Comparison of ENCODE assay signal across 8 cellular contexts in the genomic region with DNA sequence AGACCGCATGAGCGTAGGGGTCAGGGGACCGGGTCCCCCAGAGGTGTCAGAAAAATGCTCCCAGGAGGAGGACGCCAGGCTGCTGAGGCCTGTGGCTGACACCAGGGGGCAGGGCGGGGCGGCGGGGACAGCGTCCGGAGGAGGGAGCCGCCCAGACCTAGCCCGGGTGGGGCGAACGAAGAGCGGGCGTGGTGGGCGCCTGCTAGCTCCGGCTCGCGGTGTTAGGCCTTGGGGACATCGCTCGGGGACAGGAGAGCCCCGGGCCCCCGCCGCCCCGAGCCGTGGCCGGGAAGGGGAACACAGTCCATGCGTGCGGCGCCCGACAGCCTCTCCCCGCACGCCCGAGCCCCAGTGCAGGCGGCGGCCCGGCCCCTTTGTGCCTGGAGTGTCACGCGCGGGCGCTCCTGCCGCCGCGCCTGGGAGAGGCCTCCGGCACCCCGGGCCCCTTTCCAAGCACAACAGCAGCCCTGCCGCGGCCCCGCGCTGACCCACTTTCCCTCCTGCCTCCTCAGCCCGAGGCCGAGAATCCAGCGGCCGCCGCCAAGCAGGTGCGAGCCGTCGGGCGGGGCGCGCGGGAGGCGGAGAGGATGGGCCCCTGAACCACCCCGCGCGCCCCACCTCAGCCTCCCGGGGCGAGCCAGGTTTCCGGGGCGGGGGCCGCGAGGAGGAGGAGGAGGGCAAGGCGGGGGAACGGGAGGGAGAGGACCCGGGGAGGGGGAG.
DNase-seq lines count a peak whose midpoint lies in the region; TF ChIP-seq lines count a peak whose summit lies in the region.

No MANE protein-coding gene starts in this region.

- no peaks in the 10 kb centered on the region for H4K20me1 ChIP-seq in H9 (ENCODE audit: control insufficient read depth, insufficient read depth, insufficient read length)

- H3K4me1 ChIP-seq in H9 (ENCODE audit: insufficient read depth, low read length) (no peaks in the 10 kb centered on the region), right atrium auricular region (peaks cover 0 to 30% of the 10 kb centered on the region in 2 donors), vagina (peaks cover 34% of the 10 kb centered on the region)

- peak overlapping the region; percentile 57 for H3K4me2 ChIP-seq in H9 (ENCODE audit: insufficient read depth, insufficient read length, low read length)

- no peak overlapping the region for H4K91ac ChIP-seq in H9 (ENCODE audit: insufficient read length, low read depth, low read length)

- intact Hi-C loops in vagina (cut with DNase I) = loop anchor here (1.0 to 10.0 kb wide), 3 partner anchors 111 to 275 kb away; partner anchors contain the start of gene KLF13

- no peak overlapping the region for H3K4ac ChIP-seq in H9 (ENCODE audit: low read depth, low read length)

- H4K5ac ChIP-seq in H9 (ENCODE audit: insufficient read length, low read depth, low read length) = no peak overlapping the region

- H3K4me3 Mint-ChIP-seq in H9 = peak overlapping the region; percentile 54 to 72
- peak overlapping the region; percentile 73 for H3K4me3 Mint-ChIP-seq in T-helper 1 cell treated with Interleukin-12 subunit alpha and Interleukin-12 subunit beta and Interleukin-4 antibody, amounts not matched to agents 30 μg/mL and 1 μg/mL, for 36 hours

- no peak overlapping the region for H3K9ac ChIP-seq in H9 (ENCODE audit: extremely low read depth, insufficient read length, low read length)

- peak; percentile 78 for TF ChIP-seq CTCF in GM12864 (IDR thresholded peaks at IDR 0.05; ENCODE audit: low read depth, low read length, missing control alignments)
- peak; percentile 90 for TF ChIP-seq CTCF in H9 (conservative IDR thresholded peaks at IDR 0.05)
- peak; percentile 85 to 97 for TF ChIP-seq CTCF in right atrium auricular region (IDR thresholded peaks at IDR 0.05)
- peak; percentile 36 to 87 (median 81) for TF ChIP-seq CTCF in vagina (IDR thresholded peaks at IDR 0.05)

- H2BK5ac ChIP-seq in H9 (ENCODE audit: insufficient read length, low read length) = no peak overlapping the region

- H3K79me1 ChIP-seq in H9 (ENCODE audit: insufficient read depth, low read depth, low read length, poor library complexity, severe bottlenecking) = no peaks in the 10 kb centered on the region

- H3K4me3 ChIP-seq in GM12864 (ENCODE audit: low read depth, low read length) = peak overlapping the region; percentile 71
- H3K4me3 ChIP-seq in right atrium auricular region = peak overlapping the region; percentile 60 to 64
- H3K4me3 ChIP-seq in vagina = peak overlapping the region; percentile 54 to 73

- no peak overlapping the region for H2AFZ ChIP-seq in H9 (ENCODE audit: low read length)

- peaks cover 0 to 9% (median 3%) of the 10 kb centered on the region in 3 experiments; a peak in 3 of 7 replicates for H3K36me3 Mint-ChIP-seq in H9 (ENCODE audit: insufficient read depth in 1 of 3, low read depth in 3 of 3)
- H3K36me3 Mint-ChIP-seq in T-helper 1 cell treated with Interleukin-12 subunit alpha and Interleukin-12 subunit beta and Interleukin-4 antibody, amounts not matched to agents 30 μg/mL and 1 μg/mL, for 36 hours (ENCODE audit: low read depth) = peaks cover 9% of the 10 kb centered on the region

- H3K56ac ChIP-seq in H9 (ENCODE audit: insufficient read length, low read depth, low read length) = no peak overlapping the region

- H3K23me2 ChIP-seq in H9 (ENCODE audit: insufficient read length, low read depth, low read length, poor library complexity, severe bottlenecking) = peaks cover 5% of the 10 kb centered on the region

- H3K36me3 ChIP-seq in right atrium auricular region = no peaks in the 10 kb centered on the region
- H3K36me3 ChIP-seq in vagina = no peaks in the 10 kb centered on the region

- H3K79me2 ChIP-seq in H9 (ENCODE audit: insufficient read depth, low read length) = no peaks in the 10 kb centered on the region

- no peak overlapping the region for H2BK12ac ChIP-seq in H9 (ENCODE audit: insufficient read length, low read depth, low read length)

- H3T11ph ChIP-seq in H9 (ENCODE audit: low read length) = no peak overlapping the region

- peaks cover 0 to 6% of the 10 kb centered on the region in 2 experiments; a peak in 2 of 5 replicates for H3K9me3 Mint-ChIP-seq in H9
- peaks cover 10% of the 10 kb centered on the region for H3K9me3 Mint-ChIP-seq in T-helper 1 cell treated with Interleukin-12 subunit alpha and Interleukin-12 subunit beta and Interleukin-4 antibody, amounts not matched to agents 30 μg/mL and 1 μg/mL, for 36 hours

- no peak overlapping the region for H2AK5ac ChIP-seq in H9 (ENCODE audit: insufficient read length, low read length)

- TF ChIP-seq POLR2A in vagina (IDR thresholded peaks at IDR 0.05) = no peak

- DNase-seq in GM12864 (ENCODE audit: low read depth) (no peak), H9 (peak; percentile 82), M059J (ENCODE audit: low read depth) (peak; percentile 35), amniotic epithelial cell (ENCODE audit: low read depth) (peak; percentile 30), right atrium auricular region (ENCODE audit: low spot score) (peak; percentile 77), renal cortical epithelial cell (ENCODE audit: low read depth) (peak; percentile 31), vagina (ENCODE audit: extremely low spot score in 2 of 2) (no peak)

- no peak overlapping the region for H2BK15ac ChIP-seq in H9 (ENCODE audit: low read depth, low read length)

- H3K27ac ChIP-seq in H9 (ENCODE audit: insufficient read length, low read depth, low read length) = no peak overlapping the region
- H3K27ac ChIP-seq in right atrium auricular region = peak overlapping the region; percentile 88 to 99
- H3K27ac ChIP-seq in vagina = peak overlapping the region; percentile 96

- H2BK120ac ChIP-seq in H9 (ENCODE audit: low read depth, low read length, poor library complexity, severe bottlenecking) = no peak overlapping the region

- H4K8ac ChIP-seq in H9 (replicated peaks; ENCODE audit: insufficient read length, low read depth, low read length) = no peak overlapping the region

- WGBS in H9 (ENCODE audit: extremely low coverage, insufficient read length, low lambda C conversion rate) = no CpG with 5 or more reads among the region's 75 CpGs

- H3K27me3 ChIP-seq in H9 (ENCODE audit: insufficient read depth, low read length) (no peaks in the 10 kb centered on the region), right atrium auricular region (no peaks in the 10 kb centered on the region), vagina (no peaks in the 10 kb centered on the region)

- H3K27ac Mint-ChIP-seq in H9 = no peak overlapping the region
- H3K27ac Mint-ChIP-seq in T-helper 1 cell treated with Interleukin-12 subunit alpha and Interleukin-12 subunit beta and Interleukin-4 antibody, amounts not matched to agents 30 μg/mL and 1 μg/mL, for 36 hours = peak overlapping the region; percentile 77

- H3K4me1 Mint-ChIP-seq in H9 = peaks cover 11 to 14% of the 10 kb centered on the region in 2 experiments
- peaks cover 39% of the 10 kb centered on the region for H3K4me1 Mint-ChIP-seq in T-helper 1 cell treated with Interleukin-12 subunit alpha and Interleukin-12 subunit beta and Interleukin-4 antibody, amounts not matched to agents 30 μg/mL and 1 μg/mL, for 36 hours (ENCODE audit: low read depth)

- H3K23ac ChIP-seq in H9 (ENCODE audit: insufficient read length, low read depth, low read length) = no peak overlapping the region

- no peak overlapping the region for H3K18ac ChIP-seq in H9 (ENCODE audit: insufficient read length, low read depth, low read length)

- H3K9me3 ChIP-seq in H9 (ENCODE audit: control insufficient read depth, low read depth, low read length) = peaks cover 4% of the 10 kb centered on the region
- peaks cover 0 to 9% of the 10 kb centered on the region in 2 donors for H3K9me3 ChIP-seq in right atrium auricular region
- no peaks in the 10 kb centered on the region for H3K9me3 ChIP-seq in vagina

- H3K27me3 Mint-ChIP-seq in H9 (ENCODE audit: low read depth) = peaks cover 3% of the 10 kb centered on the region
- no peaks in the 10 kb centered on the region for H3K27me3 Mint-ChIP-seq in T-helper 1 cell treated with Interleukin-12 subunit alpha and Interleukin-12 subunit beta and Interleukin-4 antibody, amounts not matched to agents 30 μg/mL and 1 μg/mL, for 36 hours (ENCODE audit: low read depth)

- peak overlapping the region; percentile 78; the same call in 1 of the 2 replicates for H3K14ac ChIP-seq in H9 (ENCODE audit: insufficient read depth, low read length)

- no peak overlapping the region for H2BK20ac ChIP-seq in H9 (ENCODE audit: low read depth, low read length, poor library complexity, severe bottlenecking)

Comparison
In these comparisons a context has a peak if more than half of its experiments do, and no peak if none do; other contexts are left out.
1. DNase-seq: peak in H9 (single experiment), M059J (single experiment), amniotic epithelial cell (single experiment), right atrium auricular region (single experiment) and renal cortical epithelial cell (single experiment); none in GM12864 (single experiment) and vagina (0 of 2).
2. Peak in every context shown above with its lines, with median percentiles within 50 percentile points of each other: H3K4me3 ChIP-seq and CTCF ChIP-seq.